ENCODE assay signal across 8 cellular contexts in the genomic region with DNA sequence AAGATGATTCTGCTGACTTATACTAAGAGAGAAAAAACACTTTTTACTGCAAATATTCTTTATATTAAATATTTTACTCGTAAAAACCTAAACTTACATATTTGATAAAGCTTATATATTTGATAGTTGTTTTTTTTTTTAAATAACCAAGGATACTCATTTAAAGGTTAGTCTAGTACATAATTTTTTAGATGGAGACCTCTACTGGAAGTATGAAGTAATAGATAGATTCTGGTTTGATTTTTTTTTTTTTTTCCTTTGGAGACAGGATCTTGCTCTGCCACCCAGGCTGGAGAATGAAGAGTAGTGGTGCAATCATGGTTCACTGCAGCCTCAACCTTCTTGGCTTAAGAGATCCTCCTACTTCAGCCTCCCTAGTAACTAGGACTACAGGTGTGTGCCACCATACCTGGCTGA. TPM values are rescaled to one million over a fixed set of nuclear protein-coding genes. Genes with fewer than 3 reads are reported as not detected.
DNase-seq lines count a peak whose midpoint lies in the region; ATAC-seq and TF ChIP-seq lines count a peak whose summit lies in the region.

No MANE protein-coding gene starts in this region.

- H3K36me3 Mint-ChIP-seq in H9 (ENCODE audit: insufficient read depth in 1 of 3, low read depth in 3 of 3) (peaks cover 18 to 38% (median 27%) of the 10 kb centered on the region in 3 experiments), T-helper 17 cell (ENCODE audit: low read depth) (no peaks in the 10 kb centered on the region)

- H3K79me2 ChIP-seq in H9 (ENCODE audit: insufficient read depth, low read length) = peaks cover 9% of the 10 kb centered on the region; the same call in 1 of the 2 replicates

- H3K27me3 Mint-ChIP-seq in H9 (ENCODE audit: low read depth) = no peaks in the 10 kb centered on the region
- H3K27me3 Mint-ChIP-seq in T-helper 17 cell = no peaks in the 10 kb centered on the region

- H3K23me2 ChIP-seq in H9 (ENCODE audit: insufficient read length, low read depth, low read length, poor library complexity, severe bottlenecking) = no peaks in the 10 kb centered on the region

- H2BK5ac ChIP-seq in H9 (ENCODE audit: insufficient read length, low read length) = no peak overlapping the region

- no peaks in the 10 kb centered on the region for H3K4me1 ChIP-seq in H9 (ENCODE audit: insufficient read depth, low read length)
- H3K4me1 ChIP-seq in right atrium auricular region = peaks cover 0 to 10% of the 10 kb centered on the region in 2 donors

- no peak overlapping the region for H2AK5ac ChIP-seq in H9 (ENCODE audit: insufficient read length, low read length)

- H3K9me3 Mint-ChIP-seq in H9 = peaks cover 9 to 11% of the 10 kb centered on the region in 2 experiments; a peak in 4 of 5 replicates

- no peak overlapping the region for H3K4me2 ChIP-seq in H9 (ENCODE audit: insufficient read depth, insufficient read length, low read length)

- no CpG with 5 or more reads among the region's 1 CpG for WGBS in H9 (ENCODE audit: extremely low coverage, insufficient read length, low lambda C conversion rate)

- no peak overlapping the region for H4K5ac ChIP-seq in H9 (ENCODE audit: insufficient read length, low read depth, low read length)

- no peak overlapping the region for H2BK12ac ChIP-seq in H9 (ENCODE audit: insufficient read length, low read depth, low read length)

- POLR2A ChIA-PET in AG04449 (lab: Yijun Ruan, JAX) = interaction anchor here (0.9 kb wide), 1 partner anchor 18 kb away, joined by 3 read pairs; no protein-coding TSS in a partner anchor

- H3K56ac ChIP-seq in H9 (ENCODE audit: insufficient read length, low read depth, low read length) = no peak overlapping the region

- no peak overlapping the region for H2AFZ ChIP-seq in H9 (ENCODE audit: low read length)

- H3K14ac ChIP-seq in H9 (ENCODE audit: insufficient read depth, low read length) = no peak overlapping the region

- ATAC-seq in T-helper 17 cell = peak; percentile 73
- no peak for ATAC-seq in HG03460 (IDR thresholded peaks at IDR 0.05; ENCODE audit: unreplicated experiment)

- H3K4me1 Mint-ChIP-seq in H9 = peaks cover 14 to 19% of the 10 kb centered on the region in 2 experiments
- peaks cover 24% of the 10 kb centered on the region for H3K4me1 Mint-ChIP-seq in T-helper 17 cell

- no peak overlapping the region for H2BK15ac ChIP-seq in H9 (ENCODE audit: low read depth, low read length)

- H4K20me1 ChIP-seq in H9 (ENCODE audit: control insufficient read depth, insufficient read depth, insufficient read length) = no peaks in the 10 kb centered on the region

- CTCF ChIA-PET in AG04449 (lab: Yijun Ruan, JAX) = interaction anchor here (0.6 to 6.1 kb wide), 17 partner anchors 10 to 617 kb away, joined by 3 to 54 read pairs (median 4); no protein-coding TSS in a partner anchor

- H3K4me3 ChIP-seq in AG04449 (ENCODE audit: low read depth, low read length) = no peak overlapping the region
- H3K4me3 ChIP-seq in right atrium auricular region = no peak overlapping the region

- DNase-seq in AG04449 (ENCODE audit: low read depth, low spot score) = no peak
- DNase-seq in H9 = no peak
- DNase-seq in T-helper 17 cell = no peak
- no peak for DNase-seq in right atrium auricular region (ENCODE audit: low spot score)
- no peak for DNase-seq in DMS79 treated with DMSO at 0.1 percent for 48 hours (lab: John Stamatoyannopoulos, UW)
- no peak for DNase-seq in NCI-H187 (lab: John Stamatoyannopoulos, UW)
- DNase-seq in ecto neural progenitor cell (ENCODE audit: low spot score) = no peak

- no peak overlapping the region for H2BK120ac ChIP-seq in H9 (ENCODE audit: low read depth, low read length, poor library complexity, severe bottlenecking)

- H3K18ac ChIP-seq in H9 (ENCODE audit: insufficient read length, low read depth, low read length) = no peak overlapping the region

- no peak overlapping the region for H3K23ac ChIP-seq in H9 (ENCODE audit: insufficient read length, low read depth, low read length)

- no peak overlapping the region for H3T11ph ChIP-seq in H9 (ENCODE audit: low read length)

- H3K36me3 ChIP-seq in right atrium auricular region = no peaks in the 10 kb centered on the region

- H3K27ac Mint-ChIP-seq in H9 (no peak overlapping the region), T-helper 17 cell (no peak overlapping the region)

- no peak overlapping the region for H3K9ac ChIP-seq in H9 (ENCODE audit: extremely low read depth, insufficient read length, low read length)

- H3K4me3 Mint-ChIP-seq in H9 (no peak overlapping the region), T-helper 17 cell (no peak overlapping the region)

- H3K27ac ChIP-seq in H9 (ENCODE audit: insufficient read length, low read depth, low read length) (no peak overlapping the region), right atrium auricular region (no peak overlapping the region)

- peaks cover 10% of the 10 kb centered on the region for H3K9me3 ChIP-seq in H9 (ENCODE audit: control insufficient read depth, low read depth, low read length)
- no peaks in the 10 kb centered on the region for H3K9me3 ChIP-seq in T-helper 17 cell (ENCODE audit: control insufficient read depth, low read length, poor library complexity, severe bottlenecking)
- H3K9me3 ChIP-seq in right atrium auricular region = no peaks in the 10 kb centered on the region

- no peak overlapping the region for H2BK20ac ChIP-seq in H9 (ENCODE audit: low read depth, low read length, poor library complexity, severe bottlenecking)

- H4K91ac ChIP-seq in H9 (ENCODE audit: insufficient read length, low read depth, low read length) = no peak overlapping the region

- no peak overlapping the region for H3K4ac ChIP-seq in H9 (ENCODE audit: low read depth, low read length)

- H3K27me3 ChIP-seq in H9 (ENCODE audit: insufficient read depth, low read length) (no peaks in the 10 kb centered on the region), right atrium auricular region (no peaks in the 10 kb centered on the region)

- peaks cover 3% of the 10 kb centered on the region for H3K79me1 ChIP-seq in H9 (ENCODE audit: insufficient read depth, low read depth, low read length, poor library complexity, severe bottlenecking)

- H4K8ac ChIP-seq in H9 (replicated peaks; ENCODE audit: insufficient read length, low read depth, low read length) = no peak overlapping the region

- TF ChIP-seq CTCF in AG04449 (IDR thresholded peaks at IDR 0.05; ENCODE audit: insufficient read depth, low read length, missing control alignments) (peak; percentile 4), H9 (conservative IDR thresholded peaks at IDR 0.05) (peak; percentile 45; the same call in 2 of the 3 replicates), right atrium auricular region (IDR thresholded peaks at IDR 0.05) (peak; percentile 23 to 53)

RNA-seq across cellular contexts. Expression of gene ARID2, which starts 16.4 kb away (rescaled TPM):
- total RNA-seq in H9 (2021) = 61.9 and 63.8 TPM in 2 replicates
- 10 to 100 TPM; 63.1 to 63.3 TPM for total RNA-seq in T-helper 17 cell
- total RNA-seq in right atrium auricular region = 10 to 100 TPM; 13.7 to 19.5 TPM
